Comparison of ENCODE assay signal across 8 cellular contexts in the genomic region with DNA sequence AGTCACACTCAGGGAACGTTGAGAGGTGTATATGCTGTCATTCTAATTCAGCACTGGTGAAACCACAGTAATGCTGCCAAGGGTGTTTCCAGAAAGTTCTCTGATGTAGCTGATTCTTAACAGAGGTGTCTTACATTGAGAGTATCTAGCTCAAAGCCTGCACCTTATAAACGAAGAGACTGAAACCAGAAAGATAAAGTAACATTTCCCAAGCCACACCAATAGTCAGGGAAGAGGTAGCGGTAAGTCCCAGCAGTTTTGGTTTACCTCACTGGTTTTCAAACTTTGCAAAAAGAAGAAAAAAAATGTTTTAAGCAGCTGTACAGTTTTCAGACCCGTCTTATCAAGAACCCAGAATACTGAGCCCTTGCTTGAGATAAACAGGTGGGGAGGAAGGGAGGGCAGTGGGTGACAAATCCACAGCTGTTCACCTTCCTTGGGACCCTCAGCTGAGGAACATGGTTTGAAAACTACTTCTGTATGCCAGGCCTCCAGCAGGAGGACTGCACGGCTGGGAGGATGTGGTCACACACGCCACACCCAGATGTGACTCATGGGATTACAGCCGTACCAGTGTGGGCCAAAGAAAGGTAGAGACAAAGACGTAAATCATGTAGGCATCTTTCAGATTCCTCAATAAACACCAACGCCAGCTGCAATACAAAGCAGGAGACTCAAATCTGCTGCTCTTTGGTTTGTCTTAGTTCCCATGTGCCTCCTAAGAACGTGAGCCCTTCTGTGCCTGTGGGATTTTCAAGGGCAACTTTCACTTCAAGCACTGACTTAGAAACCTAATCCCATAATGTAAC.
A peak's percentile ranks its signal among the peaks of the same experiment; 100 is the strongest.
DNase-seq lines count a peak whose midpoint lies in the region; ATAC-seq and TF ChIP-seq lines count a peak whose summit lies in the region.

No MANE protein-coding gene starts in this region.

- peak; percentile 43 for TF ChIP-seq CTCF in kidney epithelial cell (IDR thresholded peaks at IDR 0.05; ENCODE audit: insufficient read depth, low read length, poor library complexity, severe bottlenecking)

- ATAC-seq in GM21360 (IDR thresholded peaks at IDR 0.05; ENCODE audit: unreplicated experiment) (peak; percentile 75), T-helper 17 cell (peak; percentile 90)

- H3K36me3 Mint-ChIP-seq in T-helper 17 cell (ENCODE audit: low read depth): peaks cover 8% of the 10 kb centered on the region

- H3K4me1 Mint-ChIP-seq in T-helper 17 cell: peaks cover 48% of the 10 kb centered on the region

- H3K9me3 ChIP-seq in T-helper 17 cell (ENCODE audit: control insufficient read depth, low read length, poor library complexity, severe bottlenecking): no peaks in the 10 kb centered on the region

- DNase-seq in DMS153 (lab: John Stamatoyannopoulos, UW): peak; percentile 75
- DNase-seq in HPDE6-E6E7 (ENCODE audit: extremely low spot score): peak; percentile 90
- peak; percentile 53 to 72 (median 54) for DNase-seq in T-helper 17 cell
- DNase-seq in amniotic stem cell (lab: John Stamatoyannopoulos, UW): peak; percentile 82
- DNase-seq in kidney epithelial cell (ENCODE audit: low read depth): peak; percentile 88
- DNase-seq in stimulated activated CD8-positive, alpha-beta memory T cell treated with anti-CD3 and anti-CD28 coated beads, Interleukin-15, amount 100 ng/mL, for 1 hour (ENCODE audit: low read depth): peak; percentile 68
- DNase-seq in NCI-H446 treated with DMSO at 0.1 percent for 48 hours (lab: John Stamatoyannopoulos, UW): no peak

- peak overlapping the region; percentile 94 for H3K27ac Mint-ChIP-seq in T-helper 17 cell

- H3K4me3 Mint-ChIP-seq in T-helper 17 cell: peak overlapping the region; percentile 78

- no peaks in the 10 kb centered on the region for H3K36me3 ChIP-seq in kidney epithelial cell (ENCODE audit: control insufficient read depth, insufficient read depth, low read length)

- H3K4me3 ChIP-seq in kidney epithelial cell (ENCODE audit: low read depth, low read length): no peak overlapping the region

- H3K27me3 ChIP-seq in kidney epithelial cell (ENCODE audit: control insufficient read depth, insufficient read depth, low read length): no peaks in the 10 kb centered on the region

- H3K27me3 Mint-ChIP-seq in T-helper 17 cell: no peaks in the 10 kb centered on the region
